In the genomic region with DNA sequence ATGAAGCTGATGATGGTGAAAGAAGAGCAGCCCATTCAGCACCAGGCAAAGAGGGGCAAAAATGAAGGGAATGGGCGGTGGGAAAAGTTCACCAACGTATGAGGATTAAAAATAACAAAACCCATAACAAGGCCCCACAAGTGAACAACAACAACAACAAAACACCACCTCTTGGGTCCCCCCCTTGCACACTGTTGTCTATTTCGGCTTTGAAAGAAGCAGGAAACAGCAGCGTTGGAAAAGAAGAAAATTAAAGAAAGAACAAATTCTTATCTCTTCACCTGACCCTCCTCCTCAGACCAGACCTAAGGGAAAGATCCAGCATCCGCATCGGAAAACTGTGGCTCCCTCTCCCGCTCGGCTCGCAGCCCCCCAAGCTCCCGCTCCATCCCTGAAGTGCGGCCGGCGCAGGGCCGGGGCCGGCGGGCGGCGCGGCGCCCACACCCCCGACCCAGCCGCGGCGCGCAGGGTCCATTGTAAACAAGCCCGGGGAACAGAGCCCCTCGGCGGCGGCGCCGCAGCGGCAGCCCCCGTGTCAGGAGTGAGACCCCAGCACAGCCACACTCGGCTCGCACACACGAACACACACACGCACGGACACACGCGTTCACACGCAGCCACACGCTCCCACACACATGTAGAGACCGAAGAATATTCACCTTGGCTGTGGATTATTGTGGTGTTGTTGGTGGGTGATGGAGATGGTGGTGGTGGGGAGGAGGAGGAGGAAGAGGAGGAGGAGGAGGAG, we compare ENCODE assay signal across 8 cellular contexts. TPM values are rescaled to one million over a fixed set of nuclear protein-coding genes. Genes with fewer than 3 reads are reported as not detected.
DNase-seq lines count a peak whose midpoint lies in the region; ATAC-seq and TF ChIP-seq lines count a peak whose summit lies in the region.

No MANE protein-coding gene starts in this region.

- H3K9me3 ChIP-seq in mammary epithelial cell (replicated peaks; ENCODE audit: insufficient read depth, low read length) (no peaks in the 10 kb centered on the region), subcutaneous abdominal adipose tissue (ENCODE audit: control insufficient read depth in 5 of 5, low read length in 5 of 5) (no peaks in the 10 kb centered on the region)

- H3K4me2 ChIP-seq in mammary epithelial cell (ENCODE audit: insufficient read depth, low read depth, low read length) = peak overlapping the region; percentile 98

- peak; percentile 41 for DNase-seq in DMS53 (lab: John Stamatoyannopoulos, UW)
- DNase-seq in DMS53 treated with DMSO at 0.1 percent for 48 hours (lab: John Stamatoyannopoulos, UW; ENCODE audit: unreplicated experiment) = no peak
- peak; percentile 60 for DNase-seq in NCI-H1092 treated with DMSO at 0.1 percent for 48 hours (lab: John Stamatoyannopoulos, UW)
- peak; percentile 6 for DNase-seq in mammary epithelial cell
- DNase-seq in left lobe of liver (ENCODE audit: low spot score) = no peak
- no peak for DNase-seq in KG1 (lab: John Stamatoyannopoulos, UW)
- DNase-seq in NCI-H1694 (lab: John Stamatoyannopoulos, UW) = no peak

- no peaks in the 10 kb centered on the region for H3K36me3 ChIP-seq in mammary epithelial cell (ENCODE audit: insufficient read depth, low read length)
- H3K36me3 ChIP-seq in subcutaneous abdominal adipose tissue (ENCODE audit: control insufficient read depth in 5 of 5, insufficient read depth in 5 of 5, low read length in 5 of 5) = no peaks in the 10 kb centered on the region

- in situ Hi-C loops in mammary epithelial cell (cut with MboI; ENCODE audit: low sequenced_read_pairs in 2 of 2) = no loop called here

- no TSS peak for BruUV-seq in mammary epithelial cell (replicated peaks; lab: Mats Ljungman, UMichigan)

- H3K9ac ChIP-seq in mammary epithelial cell (ENCODE audit: insufficient read depth, low read length) (peak overlapping the region; percentile 99), subcutaneous abdominal adipose tissue (ENCODE audit: low read length in 5 of 5) (peak overlapping the region in 4 of 5 donors; percentile 70 to 100 (median 79))

- dilution Hi-C loops in mammary epithelial cell (cut with HindIII; ENCODE audit: low sequenced_read_pairs) = no loop called here

- peaks cover 8% of the 10 kb centered on the region for H3K4me1 ChIP-seq in mammary epithelial cell (ENCODE audit: insufficient read depth, low read length)
- peaks cover 0 to 36% (median 27%) of the 10 kb centered on the region in 5 donors for H3K4me1 ChIP-seq in subcutaneous abdominal adipose tissue (ENCODE audit: control insufficient read depth in 5 of 5, insufficient read depth in 5 of 5, low read length in 5 of 5)

- peak overlapping the region; percentile 83 for H2AFZ ChIP-seq in mammary epithelial cell (ENCODE audit: low read depth, low read length)

- CTCF ChIA-PET in mammary epithelial cell (lab: Charles Lee; ENCODE audit: low non-redundant PET) = interaction anchor here (0.6 kb wide), 1 partner anchor 1225 kb away, joined by 5 read pairs; no protein-coding TSS in a partner anchor

- H3K27me3 ChIP-seq in mammary epithelial cell (ENCODE audit: insufficient read depth, low read length) (no peaks in the 10 kb centered on the region), subcutaneous abdominal adipose tissue (ENCODE audit: control insufficient read depth in 5 of 5, insufficient read depth in 4 of 5, low read length in 5 of 5) (no peaks in the 10 kb centered on the region)

- peaks cover 58% of the 10 kb centered on the region for H3K79me2 ChIP-seq in mammary epithelial cell (ENCODE audit: insufficient read depth, low read length)

- intact Hi-C loops in mammary epithelial cell (cut with micrococcal nuclease) = loop anchor here (5.0 to 10.0 kb wide), 5 partner anchors 58 to 840 kb away; a partner anchor contains a TSS

- H3K27ac ChIP-seq in mammary epithelial cell (ENCODE audit: insufficient read depth, low read depth, low read length) = peak overlapping the region; percentile 99
- peak overlapping the region; percentile 100 for H3K27ac ChIP-seq in subcutaneous abdominal adipose tissue (ENCODE audit: low read depth, low read length)

- ATAC-seq in left lobe of liver = peak; percentile 4

- under 1% methylated on average over 13 of the region's 43 CpGs for WGBS in mammary epithelial cell (ENCODE audit: low coverage, missing lambda C conversion rate)

- H3K4me3 ChIP-seq in mammary epithelial cell (replicated peaks in 1 of 3; ENCODE audit: insufficient read depth in 1 of 3, low read depth in 2 of 3, low read length in 3 of 3) = peak overlapping the region; percentile 92 to 100 (median 98)
- H3K4me3 ChIP-seq in subcutaneous abdominal adipose tissue (ENCODE audit: low read depth in 1 of 5, low read length in 5 of 5) = peak overlapping the region; percentile 79 to 99 (median 83)

- no peak for TF ChIP-seq CTCF in mammary epithelial cell (conservative IDR thresholded peaks at IDR 0.05 in 1 of 2, IDR thresholded peaks at IDR 0.05 in 1 of 2; ENCODE audit: extremely low read depth in 1 of 2, insufficient read depth in 1 of 2, low read depth in 1 of 2, low read length in 2 of 2)

- H4K20me1 ChIP-seq in mammary epithelial cell (ENCODE audit: insufficient read depth, low read length) = no peaks in the 10 kb centered on the region

RNA-seq across cellular contexts. Expression of a gene that starts 0.5 kb away (rescaled TPM):
- 1 to 10 TPM; 2.3 to 7.9 TPM for total RNA-seq in mammary epithelial cell
- 1.5 TPM for polyA plus RNA-seq in mammary epithelial cell
- 49.7 TPM for polyA minus RNA-seq in mammary epithelial cell
- 2.6 TPM for total RNA-seq in left lobe of liver

Comparison
In these comparisons a context has a peak if more than half of its experiments do, and no peak if none do; other contexts are left out.
1. DNase-seq: peak in DMS53 (single experiment), NCI-H1092 treated with DMSO at 0.1 percent for 48 hours (single experiment) and mammary epithelial cell (single experiment); none in DMS53 treated with DMSO at 0.1 percent for 48 hours (single experiment), left lobe of liver (single experiment), KG1 (single experiment) and NCI-H1694 (single experiment).